In the genomic region with DNA sequence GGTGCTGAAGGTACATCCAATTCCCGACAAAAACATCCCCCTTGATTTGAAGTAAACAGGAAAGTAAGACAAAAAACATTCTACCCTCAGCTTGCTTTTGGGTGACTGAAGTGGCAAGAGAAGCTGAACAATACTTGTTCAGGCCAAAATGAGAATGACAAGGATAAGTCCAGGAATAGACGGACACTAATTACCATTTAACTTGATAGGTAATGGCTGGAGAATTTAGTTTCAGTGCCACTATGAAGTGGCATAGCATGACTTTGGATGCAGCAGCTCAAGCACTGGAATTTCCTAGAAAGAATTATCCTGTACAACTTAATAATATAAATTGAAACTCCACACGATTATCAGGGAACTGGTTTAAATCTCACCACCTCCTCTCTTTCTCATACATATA, we compare ENCODE assay signal across 13 cellular contexts. TPM values are rescaled to one million over a fixed set of nuclear protein-coding genes. Genes with fewer than 3 reads are reported as not detected.
A peak's percentile ranks its signal among the peaks of the same experiment; 100 is the strongest.
DNase-seq lines count a peak whose midpoint lies in the region; ATAC-seq, FAIRE-seq and TF ChIP-seq lines count a peak whose summit lies in the region.
"Had no signal": no experiment of that assay in that cellular context is flagged by ENCODE, and none has a peak within 500 bp of the region (broad histone marks: within the 10 kb centered on the region; RNA-seq: fewer than 3 reads in every experiment).

No MANE protein-coding gene starts in this region.

- H3K27me3 ChIP-seq in Panc1 (ENCODE audit: control insufficient read depth, insufficient read depth, low read length) (no peaks in the 10 kb centered on the region), rectal smooth muscle tissue (ENCODE audit: control insufficient read depth, insufficient read depth, low read length) (no peaks in the 10 kb centered on the region)
- H3K27me3 ChIP-seq: SJCRH30 had no signal

- CTCF ChIA-PET in Panc1 (lab: Charles Lee): interaction anchor here (1.1 kb wide), 1 partner anchor 443 kb away, joined by 6 read pairs; no protein-coding TSS in a partner anchor

- H3K4me3 ChIP-seq in Panc1 (ENCODE audit: low read depth in 2 of 2, low read length in 2 of 2): no peak overlapping the region
- peak overlapping the region; percentile 10 to 16 for H3K4me3 ChIP-seq in kidney (ENCODE audit: low read length in 2 of 2)
- H3K4me3 ChIP-seq in rectal smooth muscle tissue (ENCODE audit: low read length): peak overlapping the region; percentile 10
- H3K4me3 ChIP-seq: SJCRH30 had no signal

- TF ChIP-seq CTCF in Panc1 (IDR thresholded peaks at IDR 0.05) (no peak), kidney (IDR thresholded peaks at IDR 0.05; ENCODE audit: borderline replicate concordance, extremely low read depth, insufficient read depth) (no peak)

- H3K9ac ChIP-seq in kidney (ENCODE audit: low read length in 2 of 2) (no peak overlapping the region), rectal smooth muscle tissue (ENCODE audit: low read length) (no peak overlapping the region)

- FAIRE-seq in kidney (lab: Jason Lieb, UNC): no peak

- DNase-seq in Right ventricle myocardium superior (no peak), cardiac septum (ENCODE audit: low spot score) (no peak), Panc1 (ENCODE audit: low read depth, low spot score) (no peak), kidney (no peak), NCI-H510A (lab: John Stamatoyannopoulos, UW) (no peak), HT-29 (ENCODE audit: low spot score) (no peak)
- no peak for DNase-seq in activated effector memory CD4-positive, alpha-beta T cell treated with anti-CD3 and anti-CD28 coated beads, Interleukin-2, amount 50 U/mL, for 16 hours
- DNase-seq: 8988T, BE2C, GDM1, GOT3 had no signal

- ATAC-seq in Right ventricle myocardium superior (ENCODE audit: poor library complexity) (peak; percentile 51), Panc1 (peak; percentile 26; the same call in 1 of the 2 replicates)

- H3K9me3 ChIP-seq in Panc1 (ENCODE audit: control insufficient read depth, insufficient read depth, low read depth, low read length) (no peaks in the 10 kb centered on the region), kidney (ENCODE audit: control insufficient read depth in 1 of 2, low read length in 2 of 2) (no peaks in the 10 kb centered on the region)
- H3K9me3 ChIP-seq: BE2C, SJCRH30 had no signal

- no peaks in the 10 kb centered on the region for H3K4me1 ChIP-seq in Panc1 (ENCODE audit: control insufficient read depth, insufficient read depth, low read length)
- H3K4me1 ChIP-seq in kidney (ENCODE audit: control insufficient read depth in 1 of 2, insufficient read depth in 1 of 2, low read depth in 1 of 2, low read length in 2 of 2): no peaks in the 10 kb centered on the region
- H3K4me1 ChIP-seq in rectal smooth muscle tissue (ENCODE audit: control insufficient read depth, insufficient read depth, low read length): no peaks in the 10 kb centered on the region
- H3K4me1 ChIP-seq: BE2C, SJCRH30 had no signal

- H3K27ac ChIP-seq in Panc1 (ENCODE audit: low read length) (no peak overlapping the region), kidney (ENCODE audit: low read depth in 2 of 2, low read length in 2 of 2) (no peak overlapping the region), rectal smooth muscle tissue (ENCODE audit: low read depth, low read length) (no peak overlapping the region)
- H3K27ac ChIP-seq: SJCRH30 had no signal

- intact Hi-C loops in Right ventricle myocardium superior (cut with DNase I) (no loop called here), cardiac septum (cut with DNase I) (loop anchor here (5.0 kb wide), 3 partner anchors 227 to 442 kb away; partner anchors contain the start of gene JMY), Panc1 (cut with micrococcal nuclease; ENCODE audit: unreplicated experiment) (loop anchor here (5.0 kb wide), 2 partner anchors 207 to 332 kb away; no protein-coding TSS in a partner anchor), kidney (cut with DNase I) (loop anchor here (10.0 kb wide), 1 partner anchor 329 kb away; no protein-coding TSS in a partner anchor)

- in situ Hi-C loops in Panc1 (cut with HindIII; ENCODE audit: low pct_unique_long_range_greater_than_20kb, low sequenced_read_pairs): no loop called here

- no TSS peak for BruUV-seq in Panc1 (replicated peaks; lab: Mats Ljungman, UMichigan)

- no peaks in the 10 kb centered on the region for H3K36me3 ChIP-seq in Panc1 (ENCODE audit: control insufficient read depth, insufficient read depth, low read length)
- H3K36me3 ChIP-seq in kidney (ENCODE audit: control insufficient read depth in 1 of 2, insufficient read depth in 2 of 2, low read length in 2 of 2): no peaks in the 10 kb centered on the region
- no peaks in the 10 kb centered on the region for H3K36me3 ChIP-seq in rectal smooth muscle tissue (ENCODE audit: control insufficient read depth, insufficient read depth, low read length)
- H3K36me3 ChIP-seq: BE2C, SJCRH30 had no signal

- POLR2A ChIA-PET in Panc1 (lab: Charles Lee): no interaction called here

RNA-seq across cellular contexts. Expression of gene HOMER1, which starts 49.7 kb away (rescaled TPM):
- total RNA-seq in Right ventricle myocardium superior: 52.6 TPM
- total RNA-seq in cardiac septum: 67.4 TPM
- 19.6 TPM for total RNA-seq in Panc1 (2021; ENCODE audit: unreplicated experiment)
- polyA plus RNA-seq in Panc1 (2012; ENCODE audit: insufficient read length): 7.0 TPM
- total RNA-seq in kidney: 9.2 TPM
- 2.3 TPM for polyA plus RNA-seq in kidney (ENCODE audit: insufficient read depth, low read depth, low replicate concordance)
- total RNA-seq in HT-29 (2014; rRNA removed; shearing (Covaris generic)): 5.7 and 7.9 TPM in 2 replicates

Comparison
In these comparisons a context has a peak if more than half of its experiments do, and no peak if none do; other contexts are left out.
1. H3K4me3 ChIP-seq: peak in kidney (2 of 2) and rectal smooth muscle tissue (single experiment); none in Panc1 (0 of 2).